In genomic region chr5:35129921-35130485, GRCh38 we compare ENCODE assay signal across 8 cellular contexts.
DNase-seq lines count a peak whose midpoint lies in the region; ATAC-seq and TF ChIP-seq lines count a peak whose summit lies in the region.

No MANE protein-coding gene starts in this region.

- peak; percentile 3 for DNase-seq in cerebellar cortex (ENCODE audit: low spot score)
- DNase-seq in stimulated activated CD4-positive, alpha-beta T cell treated with anti-CD3 and anti-CD28 coated beads, Interleukin-2, amount 100 ng/mL, for 4 hours (ENCODE audit: low read depth), result peak; percentile 11
- no peak for DNase-seq in NCI-H2227 (lab: John Stamatoyannopoulos, UW; ENCODE audit: unreplicated experiment)
- no peak for DNase-seq in MV-4-11 (lab: John Stamatoyannopoulos, UW)

- ATAC-seq in GM21423 (IDR thresholded peaks at IDR 0.05; ENCODE audit: unreplicated experiment), result peak; percentile 46
- no peak for ATAC-seq in GM18519 (IDR thresholded peaks at IDR 0.05; ENCODE audit: low FRiP score, unreplicated experiment)
- no peak for ATAC-seq in HG02973 (IDR thresholded peaks at IDR 0.05; ENCODE audit: unreplicated experiment)

- peak overlapping the region; percentile 38 for H3K27ac ChIP-seq in VCaP

- TF ChIP-seq CTCF in VCaP (conservative IDR thresholded peaks at IDR 0.05), result no peak

Comparison
In these comparisons a context has a peak if more than half of its experiments do, and no peak if none do; other contexts are left out.
1. DNase-seq: peak in cerebellar cortex (single experiment) and stimulated activated CD4-positive, alpha-beta T cell treated with anti-CD3 and anti-CD28 coated beads, Interleukin-2, amount 100 ng/mL, for 4 hours (single experiment); none in NCI-H2227 (single experiment) and MV-4-11 (single experiment).